In the genomic region with DNA sequence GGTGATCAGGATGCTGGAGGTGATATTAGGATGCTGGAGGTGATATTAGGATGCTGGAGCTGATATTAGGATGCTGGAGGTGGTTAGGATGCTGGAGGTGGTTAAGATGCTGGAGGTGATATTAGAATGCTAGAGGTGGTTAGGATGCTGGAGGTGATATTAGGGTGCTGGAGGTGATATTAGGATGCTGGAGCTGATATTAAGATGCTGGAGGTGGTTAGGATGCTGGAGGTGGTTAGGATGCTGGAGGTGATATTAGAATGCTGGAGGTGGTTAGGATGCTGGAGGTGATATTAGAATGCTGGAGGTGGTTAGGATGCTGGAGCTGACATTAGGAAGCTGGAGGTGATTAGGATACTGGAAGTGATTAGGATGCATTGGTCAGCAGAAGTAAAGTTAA, we compare ENCODE assay signal across 3 cellular contexts.
"Had no signal": no experiment of that assay in that cellular context is flagged by ENCODE, and none has a peak within 500 bp of the region (broad histone marks: within the 10 kb centered on the region; RNA-seq: fewer than 3 reads in every experiment).

No MANE protein-coding gene starts in this region.

- H3K4me3 ChIP-seq: GM12878 had no signal

- DNase-seq: GDM1, GF-D8 had no signal
